In genomic region chr1:38044224-38045215, GRCh38 we compare ENCODE assay signal across 10 cellular contexts. TPM values are rescaled to one million over a fixed set of nuclear protein-coding genes. Genes with fewer than 3 reads are reported as not detected.
A peak's percentile ranks its signal among the peaks of the same experiment; 100 is the strongest.
DNase-seq lines count a peak whose midpoint lies in the region; ATAC-seq and TF ChIP-seq lines count a peak whose summit lies in the region.
"Had no signal": no experiment of that assay in that cellular context is flagged by ENCODE, and none has a peak within 500 bp of the region (broad histone marks: within the 10 kb centered on the region; RNA-seq: fewer than 3 reads in every experiment).

No MANE protein-coding gene starts in this region.

- no peaks in the 10 kb centered on the region for H3K9me3 ChIP-seq in CD4-positive, CD25-positive, alpha-beta regulatory T cell (ENCODE audit: control insufficient read depth in 2 of 2, low read length in 2 of 2)
- H3K9me3 ChIP-seq in Karpas-422 (ENCODE audit: low read length) (no peaks in the 10 kb centered on the region), neural cell (ENCODE audit: low read length) (no peaks in the 10 kb centered on the region), prostate gland (no peaks in the 10 kb centered on the region)

- peak overlapping the region; percentile 83 to 90 (median 86) for H3K4me3 Mint-ChIP-seq in CD4-positive, CD25-positive, alpha-beta regulatory T cell

- ATAC-seq in CD4-positive, CD25-positive, alpha-beta regulatory T cell (ENCODE audit: low read depth in 2 of 2): no peak
- ATAC-seq in HG03354 (IDR thresholded peaks at IDR 0.05; ENCODE audit: poor library complexity, severe bottlenecking, unreplicated experiment): no peak

- TF ChIP-seq EP300 in neural cell (conservative IDR thresholded peaks at IDR 0.05; ENCODE audit: poor library complexity, severe bottlenecking): no peak

- peaks cover 35% of the 10 kb centered on the region for H3K27me3 Mint-ChIP-seq in CD4-positive, CD25-positive, alpha-beta regulatory T cell

- H2AFZ ChIP-seq in Karpas-422 (ENCODE audit: low read length) (peak overlapping the region; percentile 78; the same call in 1 of the 2 replicates), neural cell (ENCODE audit: low read depth, low read length) (no peak overlapping the region)

- H4K20me1 ChIP-seq in Karpas-422 (ENCODE audit: insufficient read depth, low read depth, low read length) (peaks cover 5% of the 10 kb centered on the region; the same call in 1 of the 2 replicates), neural cell (ENCODE audit: insufficient read depth) (peaks cover 20% of the 10 kb centered on the region)

- no peaks in the 10 kb centered on the region for H3F3A ChIP-seq in neural cell (ENCODE audit: insufficient read depth, low read length, poor library complexity, severe bottlenecking)

- H3K9ac ChIP-seq in Karpas-422 (ENCODE audit: low read length) (peak overlapping the region; percentile 55), neural cell (ENCODE audit: low read length) (peak overlapping the region; percentile 58)

- intact Hi-C loops in dorsolateral prefrontal cortex (cut with DNase I): loop anchor here (2.0 to 10.0 kb wide), 3 partner anchors 70 to 540 kb away; no protein-coding TSS in a partner anchor
- intact Hi-C loops in prostate gland (cut with DNase I): no loop called here

- no peak overlapping the region for H3K27ac ChIP-seq in CD4-positive, CD25-positive, alpha-beta regulatory T cell (ENCODE audit: insufficient read depth, low read length, poor library complexity, severe bottlenecking)
- H3K27ac ChIP-seq in Karpas-422 (ENCODE audit: low read length): no peak overlapping the region
- peak overlapping the region in 1 of 59 donors; percentile 44 for H3K27ac ChIP-seq in dorsolateral prefrontal cortex
- no peak overlapping the region for H3K27ac ChIP-seq in neural cell (ENCODE audit: low read length)
- H3K27ac ChIP-seq in prostate gland: no peak overlapping the region

- peak overlapping the region in 1 of 3 donors; percentile 62 for H3K27ac Mint-ChIP-seq in CD4-positive, CD25-positive, alpha-beta regulatory T cell

- no peak for TF ChIP-seq POLR2A in prostate gland (IDR thresholded peaks at IDR 0.05)

- peaks cover 25% of the 10 kb centered on the region for H3K4me1 ChIP-seq in CD4-positive, CD25-positive, alpha-beta regulatory T cell (ENCODE audit: control insufficient read depth, insufficient read depth, low read length, poor library complexity, severe bottlenecking)
- H3K4me1 ChIP-seq in Karpas-422 (ENCODE audit: low read length) (peaks cover 22% of the 10 kb centered on the region), prostate gland (replicated peaks) (no peaks in the 10 kb centered on the region)

- H3K9me3 Mint-ChIP-seq in CD4-positive, CD25-positive, alpha-beta regulatory T cell: no peaks in the 10 kb centered on the region

- H3K4me2 ChIP-seq in Karpas-422 (ENCODE audit: low read depth, low read length, poor library complexity, severe bottlenecking) (peak overlapping the region; percentile 80), neural cell (ENCODE audit: low read length) (peak overlapping the region; percentile 69)

- no peak for TF ChIP-seq RAD21 in neural cell (conservative IDR thresholded peaks at IDR 0.05)

- in situ Hi-C loops in GM13977 (cut with MboI; ENCODE audit: low pct_unique_long_range_greater_than_20kb, low sequenced_read_pairs, unreplicated experiment): loop anchor here (25.0 kb wide), 1 partner anchor 793 kb away; no protein-coding TSS in a partner anchor

- H3K27me3 ChIP-seq in CD4-positive, CD25-positive, alpha-beta regulatory T cell (ENCODE audit: control insufficient read depth, insufficient read depth, low read length): peaks cover 9% of the 10 kb centered on the region
- H3K27me3 ChIP-seq in Karpas-422 (ENCODE audit: low read length): no peaks in the 10 kb centered on the region
- H3K27me3 ChIP-seq in dorsolateral prefrontal cortex: peaks cover 0 to 43% (median 23%) of the 10 kb centered on the region in 45 donors
- peaks cover 39% of the 10 kb centered on the region for H3K27me3 ChIP-seq in neural cell (ENCODE audit: insufficient read depth, low read depth, low read length)
- peaks cover 34% of the 10 kb centered on the region for H3K27me3 ChIP-seq in prostate gland (replicated peaks; ENCODE audit: insufficient read depth)

- peak overlapping the region; percentile 55 for H3K4me3 ChIP-seq in CD4-positive, CD25-positive, alpha-beta regulatory T cell (ENCODE audit: low read depth, low read length)
- peak overlapping the region; percentile 58 for H3K4me3 ChIP-seq in Karpas-422 (ENCODE audit: low read length)
- peak overlapping the region in 58 of 59 donors; percentile 26 to 77 (median 52) for H3K4me3 ChIP-seq in dorsolateral prefrontal cortex
- peak overlapping the region; percentile 73 for H3K4me3 ChIP-seq in neural cell (ENCODE audit: low read length)
- no peak overlapping the region for H3K4me3 ChIP-seq in prostate gland

- H3K36me3 Mint-ChIP-seq in CD4-positive, CD25-positive, alpha-beta regulatory T cell: no peaks in the 10 kb centered on the region

- no peaks in the 10 kb centered on the region for H3K9me2 ChIP-seq in Karpas-422 (replicated peaks; ENCODE audit: insufficient read depth, low read length)
- no peaks in the 10 kb centered on the region for H3K9me2 ChIP-seq in neural cell (ENCODE audit: insufficient read depth, low read length)

- TF ChIP-seq CTCF in dorsolateral prefrontal cortex (IDR thresholded peaks at IDR 0.05 in 54 of 56, conservative IDR thresholded peaks at IDR 0.05 in 2 of 56; ENCODE audit: low read depth in 1 of 56, partially characterized antibody in 56 of 56) (no peak), neural cell (IDR thresholded peaks at IDR 0.05; ENCODE audit: poor library complexity, severe bottlenecking) (no peak), GM13977 (IDR thresholded peaks at IDR 0.05; ENCODE audit: extremely low read depth, insufficient read depth, missing control alignments) (no peak), prostate gland (IDR thresholded peaks at IDR 0.05) (no peak)

- no peaks in the 10 kb centered on the region for H3K79me2 ChIP-seq in Karpas-422 (ENCODE audit: low read length)
- peaks cover 29% of the 10 kb centered on the region for H3K79me2 ChIP-seq in neural cell (replicated peaks; ENCODE audit: insufficient read depth, low read length)

- WGBS in prostate gland: 11% methylated on average over 70 of the region's 70 CpGs

- H3K36me3 ChIP-seq in CD4-positive, CD25-positive, alpha-beta regulatory T cell (ENCODE audit: control insufficient read depth, insufficient read depth, low read length): no peaks in the 10 kb centered on the region
- H3K36me3 ChIP-seq in Karpas-422 (ENCODE audit: insufficient read depth, low read length) (no peaks in the 10 kb centered on the region), neural cell (ENCODE audit: insufficient read depth, low read length) (no peaks in the 10 kb centered on the region), prostate gland (no peaks in the 10 kb centered on the region)

- H3K4me1 Mint-ChIP-seq in CD4-positive, CD25-positive, alpha-beta regulatory T cell: peaks cover 0 to 33% (median under 1%) of the 10 kb centered on the region in 4 donors

- DNase-seq in CD4-positive, CD25-positive, alpha-beta regulatory T cell: no peak
- DNase-seq in Karpas-422 (no peak), dorsolateral prefrontal cortex (no peak), NCI-H748 (lab: John Stamatoyannopoulos, UW; ENCODE audit: unreplicated experiment) (no peak), GM13977 (ENCODE audit: low spot score) (no peak), prostate gland (ENCODE audit: low spot score) (no peak)
- DNase-seq: NCI-H2171 treated with DMSO at 0.1 percent for 48 hours; stimulated activated CD4-positive, alpha-beta T cell treated with anti-CD3 and anti-CD28 coated beads, Interleukin-4, amount 100 ng/mL, for 24 hours had no signal

TF ChIP-seq in neural cell, 6 proteins besides CTCF, POLR2A, EP300 and RAD21:
- no peak for TF ChIP-seq EZH2 (IDR thresholded peaks at IDR 0.05; ENCODE audit: borderline replicate concordance, insufficient read depth, low read length, poor library complexity, severe bottlenecking)
- peak; percentile 84 for TF ChIP-seq POLR2AphosphoS5 (IDR thresholded peaks at IDR 0.05)
- TF ChIP-seq SMC3 (conservative IDR thresholded peaks at IDR 0.05; ENCODE audit: poor library complexity): peak; percentile 14

RNA-seq across cellular contexts. Expression of gene POU3F1, which starts 2.1 kb away (rescaled TPM):
- 1.7 TPM for total RNA-seq in CD4-positive, CD25-positive, alpha-beta regulatory T cell
- under 1 TPM; 0.11 to 0.49 (median 0.32) TPM for polyA plus RNA-seq in CD4-positive, CD25-positive, alpha-beta regulatory T cell
- 0.07 TPM in 1 of 2 replicates, not detected in the other for total RNA-seq in Karpas-422 (2014; rRNA removed; shearing (Covaris generic); ENCODE audit: low replicate concordance)
- total RNA-seq in dorsolateral prefrontal cortex (1 to 10 TPM; 1.6 to 8.4 (median 4.4) TPM), prostate gland (1 to 10 TPM in 1 of 2 donors, under 1 TPM in 1; 0.09 to 3.4 TPM)
- 2.6 and 3.1 TPM in 2 replicates for polyA plus RNA-seq in neural cell
- polyA minus RNA-seq in neural cell: 4.9 and 6.6 TPM in 2 replicates

RNA-seq across cellular contexts. Expression of gene UTP11, which starts 32.0 kb away (rescaled TPM):
- total RNA-seq in CD4-positive, CD25-positive, alpha-beta regulatory T cell: 12.3 TPM
- 10 to 100 TPM; 21.0 to 31.1 (median 24.9) TPM for polyA plus RNA-seq in CD4-positive, CD25-positive, alpha-beta regulatory T cell
- total RNA-seq in Karpas-422 (2014; rRNA removed; shearing (Covaris generic); ENCODE audit: low replicate concordance): 27.3 and 31.1 TPM in 2 replicates
- total RNA-seq in dorsolateral prefrontal cortex (10 to 100 TPM; 13.6 to 33.4 (median 24.4) TPM), prostate gland (10 to 100 TPM; 26.9 to 36.5 TPM)
- 86.4 and 144 TPM in 2 replicates for polyA plus RNA-seq in neural cell
- polyA minus RNA-seq in neural cell: 49.9 and 62.7 TPM in 2 replicates

RNA-seq across cellular contexts. Expression of gene FHL3, which starts 39.2 kb away (rescaled TPM):
- 4.6 TPM for total RNA-seq in CD4-positive, CD25-positive, alpha-beta regulatory T cell
- 10 to 100 TPM; 11.2 to 20.8 (median 13.3) TPM for polyA plus RNA-seq in CD4-positive, CD25-positive, alpha-beta regulatory T cell
- 4.6 and 10.7 TPM in 2 replicates for total RNA-seq in Karpas-422 (2014; rRNA removed; shearing (Covaris generic); ENCODE audit: low replicate concordance)
- total RNA-seq in dorsolateral prefrontal cortex (10 to 100 TPM in 51 of 120 experiments, 1 to 10 TPM in 69; 5.8 to 18.5 (median 9.6) TPM), prostate gland (10 to 100 TPM; 14.2 to 40.6 TPM)
- polyA plus RNA-seq in neural cell: 3.3 and 3.5 TPM in 2 replicates
- polyA minus RNA-seq in neural cell: 1.2 TPM in 2 replicates

RNA-seq across cellular contexts. Expression of gene SF3A3, which starts 54.7 kb away (rescaled TPM):
- total RNA-seq in CD4-positive, CD25-positive, alpha-beta regulatory T cell: 47.6 TPM
- polyA plus RNA-seq in CD4-positive, CD25-positive, alpha-beta regulatory T cell: 100 to 1,000 TPM in 3 of 4 donors, 10 to 100 TPM in 1; 90.6 to 118 (median 105) TPM
- 56.8 and 124 TPM in 2 replicates for total RNA-seq in Karpas-422 (2014; rRNA removed; shearing (Covaris generic); ENCODE audit: low replicate concordance)
- total RNA-seq in dorsolateral prefrontal cortex (10 to 100 TPM; 30.2 to 67.9 (median 44.5) TPM), prostate gland (10 to 100 TPM; 55.8 to 68.0 TPM)
- polyA plus RNA-seq in neural cell: 104 and 123 TPM in 2 replicates
- polyA minus RNA-seq in neural cell: 111 and 133 TPM in 2 replicates

Comparison
In these comparisons a context has a peak if more than half of its experiments do, and no peak if none do; other contexts are left out.
1. H3K4me3 ChIP-seq: peak in CD4-positive, CD25-positive, alpha-beta regulatory T cell (single experiment), Karpas-422 (single experiment), dorsolateral prefrontal cortex (58 of 59) and neural cell (single experiment); none in prostate gland (0 of 2).